1 cellular context compared by ENCODE assay signal in the genomic region with DNA sequence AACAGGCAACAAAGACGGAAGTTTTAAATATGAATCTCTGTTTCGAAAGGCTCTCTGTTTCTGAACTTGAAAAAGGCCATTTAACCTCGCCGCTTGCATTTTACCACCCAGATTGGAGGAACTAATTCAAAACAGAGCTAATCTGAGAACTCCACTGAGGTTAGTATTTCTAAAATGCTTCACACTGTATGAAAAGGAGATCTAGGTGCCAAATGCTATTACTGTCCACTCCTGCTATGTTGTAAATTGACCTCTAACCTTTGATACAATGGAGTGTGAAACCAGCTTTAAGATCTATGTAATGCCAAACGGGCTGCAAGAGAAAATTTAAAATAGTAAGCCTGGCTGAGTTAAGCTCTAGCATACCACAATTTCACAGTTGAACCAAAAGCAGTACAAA.
TF ChIP-seq lines count a peak whose summit lies in the region.

No MANE protein-coding gene starts in this region.

TF ChIP-seq in WTC11, 78 proteins besides CTCF, POLR2A, EP300 and RAD21 (continued from another document):
- no peak for TF ChIP-seq GRHL2 (CRISPR knock-in tag; IDR thresholded peaks at IDR 0.05; ENCODE audit: insufficient replicate concordance, severe bottlenecking)
- TF ChIP-seq TEAD4 (CRISPR knock-in tag; IDR thresholded peaks at IDR 0.05) = no peak
- TF ChIP-seq, protein P1, sequence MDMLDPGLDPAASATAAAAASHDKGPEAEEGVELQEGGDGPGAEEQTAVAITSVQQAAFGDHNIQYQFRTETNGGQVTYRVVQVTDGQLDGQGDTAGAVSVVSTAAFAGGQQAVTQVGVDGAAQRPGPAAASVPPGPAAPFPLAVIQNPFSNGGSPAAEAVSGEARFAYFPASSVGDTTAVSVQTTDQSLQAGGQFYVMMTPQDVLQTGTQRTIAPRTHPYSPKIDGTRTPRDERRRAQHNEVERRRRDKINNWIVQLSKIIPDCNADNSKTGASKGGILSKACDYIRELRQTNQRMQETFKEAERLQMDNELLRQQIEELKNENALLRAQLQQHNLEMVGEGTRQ (CRISPR knock-in tag; IDR thresholded peaks at IDR 0.05) = no peak
- TF ChIP-seq NR1H2 (CRISPR knock-in tag; IDR thresholded peaks at IDR 0.05) = no peak
- no peak for TF ChIP-seq ATF6 (CRISPR knock-in tag; IDR thresholded peaks at IDR 0.05)
- TF ChIP-seq ZBTB21 (CRISPR knock-in tag; IDR thresholded peaks at IDR 0.05; ENCODE audit: borderline replicate concordance) = no peak
- no peak for TF ChIP-seq FOXK1 (CRISPR knock-in tag; IDR thresholded peaks at IDR 0.05)
- no peak for TF ChIP-seq RORB (CRISPR knock-in tag; IDR thresholded peaks at IDR 0.05)
- TF ChIP-seq ESRRA (CRISPR knock-in tag; IDR thresholded peaks at IDR 0.05; ENCODE audit: borderline replicate concordance) = no peak
- TF ChIP-seq, protein P2, sequence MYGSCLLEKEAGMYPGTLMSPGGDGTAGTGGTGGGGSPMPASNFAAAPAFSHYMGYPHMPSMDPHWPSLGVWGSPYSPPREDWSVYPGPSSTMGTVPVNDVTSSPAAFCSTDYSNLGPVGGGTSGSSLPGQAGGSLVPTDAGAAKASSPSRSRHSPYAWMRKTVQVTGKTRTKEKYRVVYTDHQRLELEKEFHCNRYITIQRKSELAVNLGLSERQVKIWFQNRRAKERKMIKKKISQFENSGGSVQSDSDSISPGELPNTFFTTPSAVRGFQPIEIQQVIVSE (CRISPR knock-in tag; IDR thresholded peaks at IDR 0.05; ENCODE audit: borderline replicate concordance) = no peak
- no peak for TF ChIP-seq HMGA2 (CRISPR knock-in tag; IDR thresholded peaks at IDR 0.05)
